20 cellular contexts compared by ENCODE assay signal in the genomic region with DNA sequence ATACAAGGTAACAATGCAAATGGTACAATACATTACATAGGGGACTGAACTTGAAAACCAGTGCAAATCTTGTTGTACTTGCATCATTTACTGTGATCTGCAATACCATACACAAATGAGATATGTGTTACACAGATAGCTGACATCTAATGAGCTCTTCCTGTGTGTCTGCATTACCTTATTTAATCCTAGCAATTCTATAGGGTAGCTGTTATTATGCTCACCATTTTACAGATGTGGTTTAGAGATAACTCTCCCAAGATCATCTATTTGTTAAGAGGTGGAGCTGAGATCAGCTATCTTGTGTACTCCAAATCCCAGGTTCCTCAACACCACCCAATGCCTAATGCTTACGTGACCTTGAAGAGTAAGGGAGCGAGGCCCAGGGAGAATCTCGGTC. TPM values are rescaled to one million over a fixed set of nuclear protein-coding genes. Genes with fewer than 3 reads are reported as not detected.
"Had no signal": no experiment of that assay in that cellular context is flagged by ENCODE, and none has a peak within 500 bp of the region (broad histone marks: within the 10 kb centered on the region; RNA-seq: fewer than 3 reads in every experiment).

No MANE protein-coding gene starts in this region.

- H3K27me3 Mint-ChIP-seq: naive B cell had no signal

- H3K4me1 ChIP-seq: heart right ventricle, left ventricle myocardium inferior, pancreas had no signal

- H3K27ac Mint-ChIP-seq: activated naive CD4-positive, alpha-beta T cell treated with anti-CD3 and anti-CD28 coated beads, Interleukin-2, amount 50 U/mL, for 24 hours; activated T-cell treated with anti-CD3 and anti-CD28 coated beads, Interleukin-2, amount 50 U/mL, for 72 hours; dendritic cell treated with granulocyte-macrophage colony-stimulating factor and Interleukin-4, amounts not matched to agents 40 ng/mL and 50 ng/mL, for 4 days; memory B cell; stimulated activated memory B cell treated with anti-CD40 and anti-IgM and Interleukin-4, amounts not matched to agents 10 μg/mL and 1 μg/mL and 100 μg/mL, for 72 hours had no signal

- H3K9me3 ChIP-seq: esophagus muscularis mucosa, heart right ventricle, left ventricle myocardium inferior, neutrophil, pancreas, thoracic aorta had no signal

- H3K27ac ChIP-seq: esophagus muscularis mucosa, heart right ventricle, left ventricle myocardium inferior, neutrophil, pancreas, thoracic aorta had no signal

- H3K36me3 ChIP-seq: esophagus muscularis mucosa, heart right ventricle, left ventricle myocardium inferior, neutrophil, pancreas, thoracic aorta had no signal

- H3K4me1 Mint-ChIP-seq: memory B cell; naive B cell; stimulated activated memory B cell treated with anti-CD40 and anti-IgM and Interleukin-4, amounts not matched to agents 10 μg/mL and 1 μg/mL and 100 μg/mL, for 72 hours had no signal

- H3K4me3 Mint-ChIP-seq: activated naive CD4-positive, alpha-beta T cell treated with anti-CD3 and anti-CD28 coated beads, Interleukin-2, amount 50 U/mL, for 24 hours; activated T-cell treated with anti-CD3 and anti-CD28 coated beads, Interleukin-2, amount 50 U/mL, for 72 hours; dendritic cell treated with granulocyte-macrophage colony-stimulating factor and Interleukin-4, amounts not matched to agents 40 ng/mL and 50 ng/mL, for 4 days; memory B cell; naive B cell; stimulated activated memory B cell treated with anti-CD40 and anti-IgM and Interleukin-4, amounts not matched to agents 10 μg/mL and 1 μg/mL and 100 μg/mL, for 72 hours had no signal

- ATAC-seq: activated T-cell treated with anti-CD3 and anti-CD28 coated beads, Interleukin-2, amount 50 U/mL, for 72 hours; heart right ventricle; pancreas; sciatic nerve; stimulated activated memory B cell treated with anti-CD40 and anti-IgM and Interleukin-4, amounts not matched to agents 10 μg/mL and 1 μg/mL and 100 μg/mL, for 72 hours had no signal

- DNase-seq: activated CD4-positive, alpha-beta T cell treated with anti-CD3 and anti-CD28 coated beads, Interleukin-2, amount 50 U/mL, for 4 hours; activated gamma-delta T cell; activated T-cell treated with anti-CD3 and anti-CD28 coated beads, Interleukin-2, amount 50 U/mL, for 72 hours; effector CD8-positive, alpha-beta T cell; heart right ventricle; kidney glomerular epithelial cell; left ventricle myocardium inferior; naive B cell; pancreas; stimulated activated CD4-positive, alpha-beta T cell treated with anti-CD3 and anti-CD28 coated beads, Interleukin-4, amount 100 ng/mL, for 24 hours had no signal

- H3K4me3 ChIP-seq: esophagus muscularis mucosa, heart right ventricle, left ventricle myocardium inferior, pancreas, thoracic aorta had no signal

- H3K9me3 Mint-ChIP-seq: activated naive CD4-positive, alpha-beta T cell treated with anti-CD3 and anti-CD28 coated beads, Interleukin-2, amount 50 U/mL, for 24 hours; activated T-cell treated with anti-CD3 and anti-CD28 coated beads, Interleukin-2, amount 50 U/mL, for 72 hours; dendritic cell treated with granulocyte-macrophage colony-stimulating factor and Interleukin-4, amounts not matched to agents 40 ng/mL and 50 ng/mL, for 4 days; memory B cell; naive B cell; stimulated activated memory B cell treated with anti-CD40 and anti-IgM and Interleukin-4, amounts not matched to agents 10 μg/mL and 1 μg/mL and 100 μg/mL, for 72 hours had no signal

- H3K27me3 ChIP-seq: esophagus muscularis mucosa, heart right ventricle, neutrophil, pancreas had no signal

- H3K36me3 Mint-ChIP-seq: memory B cell; naive B cell; stimulated activated memory B cell treated with anti-CD40 and anti-IgM and Interleukin-4, amounts not matched to agents 10 μg/mL and 1 μg/mL and 100 μg/mL, for 72 hours had no signal

RNA-seq across cellular contexts. Expression of a gene that starts 21.4 kb away (rescaled TPM):
- total RNA-seq: endothelial cell of umbilical vein; T-helper 2 cell treated with Interferon-gamma antibody and Interleukin-4, amounts not matched to agents 100 ng/mL and 5 ng/mL, for 36 hours had no signal
